ENCODE assay signal across 1 cellular context in genomic region chr15:82714026-82714425, GRCh38.
TF ChIP-seq lines count a peak whose summit lies in the region.

No MANE protein-coding gene starts in this region.

TF ChIP-seq in H1, 55 proteins besides CTCF, POLR2A, EP300 and RAD21:
- no peak for TF ChIP-seq POU5F1 (IDR thresholded peaks at IDR 0.05; ENCODE audit: low read depth, low read length)
- TF ChIP-seq ATF3 (IDR thresholded peaks at IDR 0.05; ENCODE audit: insufficient read depth, low read depth, low read length), result no peak
- no peak for TF ChIP-seq MAX (IDR thresholded peaks at IDR 0.05)
- TF ChIP-seq PHF8 (conservative IDR thresholded peaks at IDR 0.05; ENCODE audit: low read depth, low read length), result no peak
- TF ChIP-seq HDAC6 (IDR thresholded peaks at IDR 0.05; ENCODE audit: low read depth, low read length), result no peak
- TF ChIP-seq EGR1 (IDR thresholded peaks at IDR 0.05; ENCODE audit: borderline replicate concordance, low read depth, low read length), result no peak
- TF ChIP-seq SIX5 (IDR thresholded peaks at IDR 0.05; ENCODE audit: low read depth, low read length), result no peak
- no peak for TF ChIP-seq BACH1 (IDR thresholded peaks at IDR 0.05; ENCODE audit: low read length)
- no peak for TF ChIP-seq CBX8 (IDR thresholded peaks at IDR 0.05; ENCODE audit: borderline replicate concordance, low read depth, low read length)
- no peak for TF ChIP-seq CHD2 (IDR thresholded peaks at IDR 0.05; ENCODE audit: low read length)
